ENCODE assay signal across 35 cellular contexts in genomic region chr9:25505644-25506043, GRCh38.
"Had no signal": no experiment of that assay in that cellular context is flagged by ENCODE, and none has a peak within 500 bp of the region (broad histone marks: within the 10 kb centered on the region; RNA-seq: fewer than 3 reads in every experiment).

No MANE protein-coding gene starts in this region.

- H3K4me3 ChIP-seq: ascending aorta, cardiac muscle cell had no signal

- H3K4me3 Mint-ChIP-seq: activated CD4-positive, alpha-beta memory T cell treated with anti-CD3 and anti-CD28 coated beads, Interleukin-2, amount 10 ng/mL, durations not matched to agents 7 days and 5 days; activated CD4-positive, alpha-beta T cell treated with anti-CD3 and anti-CD28 coated beads for 36 hours; activated CD4-positive, alpha-beta T cell treated with anti-CD3 and anti-CD28 coated beads, Interleukin-2, amount 10 ng/mL, durations not matched to agents 7 days and 5 days; activated CD8-positive, alpha-beta memory T cell treated with anti-CD3 and anti-CD28 coated beads, Interleukin-2, amount 10 ng/mL, durations not matched to agents 7 days and 5 days; activated CD8-positive, alpha-beta T cell treated with anti-CD3 and anti-CD28 coated beads, Interleukin-2, amount 10 ng/mL, durations not matched to agents 7 days and 5 days; activated naive CD4-positive, alpha-beta T cell treated with anti-CD3 and anti-CD28 coated beads, Interleukin-2, amount 10 ng/mL, durations not matched to agents 7 days and 5 days; activated naive CD4-positive, alpha-beta T cell treated with anti-CD3 and anti-CD28 coated beads, Interleukin-2, amount 50 U/mL, for 24 hours; activated naive CD8-positive, alpha-beta T cell; activated naive CD8-positive, alpha-beta T cell treated with anti-CD3 and anti-CD28 coated beads, Interleukin-2, amount 10 ng/mL, durations not matched to agents 7 days and 5 days; activated naive CD8-positive, alpha-beta T cell treated with anti-CD3 and anti-CD28 coated beads, Interleukin-2, amount 50 U/mL, for 24 hours; activated T-cell treated with anti-CD3 and anti-CD28 coated beads, Interleukin-2, amount 50 U/mL, for 24 hours; brain; T-helper 1 cell treated with Interleukin-12 subunit alpha and Interleukin-12 subunit beta and Interleukin-4 antibody, amounts not matched to agents 30 μg/mL and 1 μg/mL, for 36 hours; T-helper 2 cell treated with Interferon-gamma antibody and Interleukin-4, amounts not matched to agents 5 μg/mL and 100 μg/mL, for 36 hours had no signal

- H3K27me3 ChIP-seq: ascending aorta, cardiac muscle cell had no signal

- ATAC-seq: activated CD4-positive, alpha-beta T cell treated with anti-CD3 and anti-CD28 coated beads for 36 hours; activated CD4-positive, CD25-positive, alpha-beta regulatory T cell treated with anti-CD3 and anti-CD28 coated beads, Interleukin-2, amount 50 U/mL, for 24 hours; activated CD8-positive, alpha-beta memory T cell treated with anti-CD3 and anti-CD28 coated beads, Interleukin-2, amount 10 ng/mL, durations not matched to agents 7 days and 5 days; activated CD8-positive, alpha-beta T cell treated with anti-CD3 and anti-CD28 coated beads, Interleukin-2, amount 10 ng/mL, durations not matched to agents 7 days and 5 days; activated naive CD8-positive, alpha-beta T cell treated with anti-CD3 and anti-CD28 coated beads, Interleukin-2, amount 50 U/mL, for 24 hours had no signal

- H3K27ac Mint-ChIP-seq: activated CD4-positive, alpha-beta memory T cell treated with anti-CD3 and anti-CD28 coated beads, Interleukin-2, amount 10 ng/mL, durations not matched to agents 7 days and 5 days; activated CD4-positive, alpha-beta T cell treated with anti-CD3 and anti-CD28 coated beads for 36 hours; activated CD4-positive, alpha-beta T cell treated with anti-CD3 and anti-CD28 coated beads, Interleukin-2, amount 10 ng/mL, durations not matched to agents 7 days and 5 days; activated CD8-positive, alpha-beta memory T cell treated with anti-CD3 and anti-CD28 coated beads, Interleukin-2, amount 10 ng/mL, durations not matched to agents 7 days and 5 days; activated CD8-positive, alpha-beta T cell treated with anti-CD3 and anti-CD28 coated beads, Interleukin-2, amount 10 ng/mL, durations not matched to agents 7 days and 5 days; activated naive CD4-positive, alpha-beta T cell treated with anti-CD3 and anti-CD28 coated beads, Interleukin-2, amount 10 ng/mL, durations not matched to agents 7 days and 5 days; activated naive CD4-positive, alpha-beta T cell treated with anti-CD3 and anti-CD28 coated beads, Interleukin-2, amount 50 U/mL, for 24 hours; activated naive CD8-positive, alpha-beta T cell; activated naive CD8-positive, alpha-beta T cell treated with anti-CD3 and anti-CD28 coated beads, Interleukin-2, amount 10 ng/mL, durations not matched to agents 7 days and 5 days; activated naive CD8-positive, alpha-beta T cell treated with anti-CD3 and anti-CD28 coated beads, Interleukin-2, amount 50 U/mL, for 24 hours; activated T-cell treated with anti-CD3 and anti-CD28 coated beads, Interleukin-2, amount 50 U/mL, for 24 hours; activated T-helper 2 cell treated with anti-CD3 and anti-CD28 coated beads, Interferon-gamma antibody, Interleukin-2, Interleukin-4, amounts not matched to agents 10 μg/mL and 5 μg/mL and 100 μg/mL, durations not matched to agents 14 hours and 24 hours and 36 hours; brain; T-helper 1 cell treated with Interleukin-12 subunit alpha and Interleukin-12 subunit beta and Interleukin-4 antibody, amounts not matched to agents 30 μg/mL and 1 μg/mL, for 36 hours; T-helper 2 cell treated with Interferon-gamma antibody and Interleukin-4, amounts not matched to agents 5 μg/mL and 100 μg/mL, for 36 hours had no signal

- H3K36me3 ChIP-seq: ascending aorta, cardiac muscle cell had no signal

- H3K36me3 Mint-ChIP-seq: activated CD8-positive, alpha-beta memory T cell treated with anti-CD3 and anti-CD28 coated beads, Interleukin-2, amount 10 ng/mL, durations not matched to agents 7 days and 5 days; activated naive CD4-positive, alpha-beta T cell treated with anti-CD3 and anti-CD28 coated beads, Interleukin-2, amount 10 ng/mL, durations not matched to agents 7 days and 5 days; activated naive CD4-positive, alpha-beta T cell treated with anti-CD3 and anti-CD28 coated beads, Interleukin-2, amount 50 U/mL, for 24 hours; activated naive CD8-positive, alpha-beta T cell treated with anti-CD3 and anti-CD28 coated beads, Interleukin-2, amount 10 ng/mL, durations not matched to agents 7 days and 5 days; brain had no signal

- H3K27me3 Mint-ChIP-seq: activated CD4-positive, alpha-beta memory T cell treated with anti-CD3 and anti-CD28 coated beads, Interleukin-2, amount 10 ng/mL, durations not matched to agents 7 days and 5 days; activated CD4-positive, alpha-beta T cell treated with anti-CD3 and anti-CD28 coated beads for 36 hours; activated CD4-positive, alpha-beta T cell treated with anti-CD3 and anti-CD28 coated beads, Interleukin-2, amount 10 ng/mL, durations not matched to agents 7 days and 5 days; activated CD8-positive, alpha-beta memory T cell treated with anti-CD3 and anti-CD28 coated beads, Interleukin-2, amount 10 ng/mL, durations not matched to agents 7 days and 5 days; activated naive CD4-positive, alpha-beta T cell treated with anti-CD3 and anti-CD28 coated beads, Interleukin-2, amount 10 ng/mL, durations not matched to agents 7 days and 5 days; activated naive CD4-positive, alpha-beta T cell treated with anti-CD3 and anti-CD28 coated beads, Interleukin-2, amount 50 U/mL, for 24 hours; activated naive CD8-positive, alpha-beta T cell; activated naive CD8-positive, alpha-beta T cell treated with anti-CD3 and anti-CD28 coated beads, Interleukin-2, amount 10 ng/mL, durations not matched to agents 7 days and 5 days; activated naive CD8-positive, alpha-beta T cell treated with anti-CD3 and anti-CD28 coated beads, Interleukin-2, amount 50 U/mL, for 24 hours; activated T-cell treated with anti-CD3 and anti-CD28 coated beads, Interleukin-2, amount 50 U/mL, for 24 hours had no signal

- DNase-seq: activated CD4-positive, alpha-beta memory T cell treated with anti-CD3 and anti-CD28 coated beads, Interleukin-2, amount 10 ng/mL, durations not matched to agents 7 days and 5 days; activated CD4-positive, alpha-beta T cell treated with anti-CD3 and anti-CD28 coated beads for 1 hour; activated CD4-positive, alpha-beta T cell treated with anti-CD3 and anti-CD28 coated beads for 36 hours; activated CD4-positive, alpha-beta T cell treated with anti-CD3 and anti-CD28 coated beads for 48 hours; activated CD4-positive, alpha-beta T cell treated with anti-CD3 and anti-CD28 coated beads, Interleukin-2, amount 10 ng/mL, durations not matched to agents 7 days and 5 days; activated CD4-positive, alpha-beta T cell treated with anti-CD3 and anti-CD28 coated beads, Interleukin-2, amount 50 U/mL, for 48 hours; activated CD4-positive, CD25-positive, alpha-beta regulatory T cell; activated CD8-positive, alpha-beta memory T cell treated with anti-CD3 and anti-CD28 coated beads for 24 hours; activated CD8-positive, alpha-beta memory T cell treated with anti-CD3 and anti-CD28 coated beads, Interleukin-2, amount 10 ng/mL, durations not matched to agents 7 days and 5 days; activated CD8-positive, alpha-beta memory T cell treated with anti-CD3 and anti-CD28 coated beads, Interleukin-2, amount 50 U/mL, for 48 hours; activated CD8-positive, alpha-beta T cell treated with anti-CD3 and anti-CD28 coated beads, Interleukin-2, amount 10 ng/mL, durations not matched to agents 7 days and 5 days; activated effector memory CD4-positive, alpha-beta T cell treated with Interleukin-2 at 50 U/mL for 16 hours; activated gamma-delta T cell; activated naive CD4-positive, alpha-beta T cell treated with anti-CD3 and anti-CD28 coated beads, Interleukin-2, amount 10 ng/mL, durations not matched to agents 7 days and 5 days; activated naive CD4-positive, alpha-beta T cell treated with Interleukin-2 at 50 U/mL for 16 hours; activated naive CD8-positive, alpha-beta T cell treated with anti-CD3 and anti-CD28 coated beads, Interleukin-2, amount 10 ng/mL, durations not matched to agents 7 days and 5 days; activated naive CD8-positive, alpha-beta T cell treated with anti-CD3 and anti-CD28 coated beads, Interleukin-2, amount 50 U/mL, for 24 hours; activated T-cell treated with anti-CD3 and anti-CD28 coated beads, Interleukin-2, amount 50 U/mL, for 24 hours; activated T-cell treated with anti-CD3 and anti-CD28 coated beads, Interleukin-2, amount 50 U/mL, for 48 hours; amygdala; anterior cingulate cortex; caudate nucleus; T-helper 1 cell; T-helper 2 cell; T-helper 9 cell had no signal

- H3K4me1 ChIP-seq: ascending aorta had no signal

- H3K4me1 Mint-ChIP-seq: activated CD4-positive, alpha-beta memory T cell treated with anti-CD3 and anti-CD28 coated beads, Interleukin-2, amount 10 ng/mL, durations not matched to agents 7 days and 5 days; activated CD4-positive, alpha-beta T cell treated with anti-CD3 and anti-CD28 coated beads for 36 hours; activated CD4-positive, alpha-beta T cell treated with anti-CD3 and anti-CD28 coated beads, Interleukin-2, amount 10 ng/mL, durations not matched to agents 7 days and 5 days; activated CD8-positive, alpha-beta memory T cell treated with anti-CD3 and anti-CD28 coated beads, Interleukin-2, amount 10 ng/mL, durations not matched to agents 7 days and 5 days; activated naive CD4-positive, alpha-beta T cell treated with anti-CD3 and anti-CD28 coated beads, Interleukin-2, amount 10 ng/mL, durations not matched to agents 7 days and 5 days; activated naive CD4-positive, alpha-beta T cell treated with anti-CD3 and anti-CD28 coated beads, Interleukin-2, amount 50 U/mL, for 24 hours; activated naive CD8-positive, alpha-beta T cell treated with anti-CD3 and anti-CD28 coated beads, Interleukin-2, amount 10 ng/mL, durations not matched to agents 7 days and 5 days; activated naive CD8-positive, alpha-beta T cell treated with anti-CD3 and anti-CD28 coated beads, Interleukin-2, amount 50 U/mL, for 24 hours; brain had no signal

- H3K27ac ChIP-seq: ascending aorta, cardiac muscle cell, VCaP had no signal
